ENCODE assay signal across 8 cellular contexts in genomic region chr6:159278626-159279025, GRCh38.
"Had no signal": no experiment of that assay in that cellular context is flagged by ENCODE, and none has a peak within 500 bp of the region (broad histone marks: within the 10 kb centered on the region; RNA-seq: fewer than 3 reads in every experiment).

No MANE protein-coding gene starts in this region.

- ATAC-seq: GM12878 had no signal

- DNase-seq: GDM1, GF-D8 had no signal

- H3K4me3 ChIP-seq: GM12878 had no signal

- FAIRE-seq: G401.6, GM12878, GM12891, GM12892, GM18507, GM19239 had no signal
